Comparison of ENCODE assay signal across 23 cellular contexts in the genomic region with DNA sequence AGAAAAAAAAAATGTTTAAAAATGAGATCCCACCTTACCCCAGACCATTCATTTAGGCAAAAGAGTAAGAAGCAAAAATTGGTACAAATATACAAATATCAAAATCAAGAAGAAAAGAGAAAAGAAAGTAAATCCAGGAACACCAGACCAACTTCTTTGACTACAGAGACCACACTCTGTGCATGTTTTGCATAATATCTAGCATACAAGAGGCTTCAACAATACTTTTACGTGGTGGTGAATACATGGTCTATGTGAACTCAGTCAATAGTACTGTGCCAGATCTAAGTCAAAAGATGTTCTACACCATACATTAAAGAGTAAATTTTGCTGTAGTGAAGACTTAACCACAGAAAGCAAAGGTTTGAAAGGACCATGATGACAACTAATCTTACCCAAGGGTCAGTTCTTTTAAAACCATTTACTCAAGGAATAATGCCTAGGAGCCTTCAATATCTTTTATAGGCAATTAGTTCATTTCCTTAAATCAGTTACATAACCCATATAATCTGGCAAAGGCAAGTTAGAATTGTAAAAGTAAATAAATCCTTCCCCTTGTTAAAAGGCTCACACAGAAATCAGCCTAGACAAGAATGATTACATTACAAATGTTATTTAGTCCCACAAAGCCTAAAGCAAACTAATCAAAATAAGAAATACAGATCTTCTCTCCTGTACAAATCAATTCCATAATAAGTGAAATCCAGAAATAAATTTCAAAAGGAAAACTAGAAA.
DNase-seq lines count a peak whose midpoint lies in the region; ATAC-seq, FAIRE-seq and TF ChIP-seq lines count a peak whose summit lies in the region.
"Had no signal": no experiment of that assay in that cellular context is flagged by ENCODE, and none has a peak within 500 bp of the region (broad histone marks: within the 10 kb centered on the region; RNA-seq: fewer than 3 reads in every experiment).

No MANE protein-coding gene starts in this region.

- no peaks in the 10 kb centered on the region for H3K4me1 Mint-ChIP-seq in activated CD4-positive, alpha-beta T cell treated with anti-CD3 and anti-CD28 coated beads, Interleukin-2, amount 10 ng/mL, durations not matched to agents 7 days and 5 days
- H3K4me1 Mint-ChIP-seq: H9 had no signal

- no peak overlapping the region for H2AFZ ChIP-seq in keratinocyte (ENCODE audit: control insufficient read depth, low read length)

- TF ChIP-seq CTCF in HEK293 (tag by site-specific recombination; IDR thresholded peaks at IDR 0.05), result no peak
- TF ChIP-seq CTCF in VCaP (conservative IDR thresholded peaks at IDR 0.05), result no peak
- TF ChIP-seq CTCF in keratinocyte (optimal IDR thresholded peaks at IDR 0.05 in 1 of 3, IDR thresholded peaks at IDR 0.05 in 1 of 3, conservative IDR thresholded peaks at IDR 0.05 in 1 of 3; ENCODE audit: extremely low read depth in 1 of 3, insufficient read depth in 2 of 3, low read length in 3 of 3), result no peak
- no peak for TF ChIP-seq CTCF in gastrocnemius medialis (IDR thresholded peaks at IDR 0.05 in 4 of 5, conservative IDR thresholded peaks at IDR 0.05 in 1 of 5)

- FAIRE-seq in GM12891 (lab: Jason Lieb, UNC), result peak; percentile 16
- peak; percentile 9 for FAIRE-seq in keratinocyte (lab: Jason Lieb, UNC)
- FAIRE-seq: GM18507, HepG2 had no signal

- no peak overlapping the region for H3K9ac ChIP-seq in keratinocyte (ENCODE audit: control insufficient read depth, extremely low read depth, insufficient read depth, low read length)

- in situ Hi-C loops in gastrocnemius medialis (cut with MboI; ENCODE audit: low sequenced_read_pairs in 4 of 4), result no loop called here

- intact Hi-C loops in gastrocnemius medialis (cut with DNase I; ENCODE audit: low total_unique reads), result no loop called here

- H3K9me3 ChIP-seq in HEK293 (ENCODE audit: control insufficient read depth, insufficient read depth, low read depth, low read length) (no peaks in the 10 kb centered on the region), keratinocyte (ENCODE audit: control insufficient read depth, low read depth, low read length) (no peaks in the 10 kb centered on the region), gastrocnemius medialis (no peaks in the 10 kb centered on the region)

- H3K36me3 ChIP-seq in HEK293 (ENCODE audit: control insufficient read depth in 2 of 2, insufficient read depth in 1 of 2, low read length in 2 of 2) (peaks cover 0 to under 1% of the 10 kb centered on the region in 2 experiments; a peak in 1 of 3 replicates), keratinocyte (ENCODE audit: control insufficient read depth in 2 of 2, extremely low read depth in 1 of 2, insufficient read depth in 2 of 2, low read length in 2 of 2) (no peaks in the 10 kb centered on the region), gastrocnemius medialis (no peaks in the 10 kb centered on the region)

- CTCF ChIA-PET in HEK293 (lab: Yijun Ruan, JAX), result no interaction called here
- CTCF ChIA-PET in activated CD4-positive, alpha-beta T cell treated with anti-CD3 and anti-CD28 coated beads, Interleukin-2, amount 10 ng/mL, durations not matched to agents 7 days and 5 days (lab: Charles Lee), result interaction anchor here (1.0 kb wide), 1 partner anchor 12 kb away, joined by 3 read pairs; no protein-coding TSS in a partner anchor

- H3K27me3 Mint-ChIP-seq in activated CD4-positive, alpha-beta T cell treated with anti-CD3 and anti-CD28 coated beads, Interleukin-2, amount 10 ng/mL, durations not matched to agents 7 days and 5 days, result no peaks in the 10 kb centered on the region

- H3K9me3 Mint-ChIP-seq in activated CD4-positive, alpha-beta T cell treated with anti-CD3 and anti-CD28 coated beads, Interleukin-2, amount 10 ng/mL, durations not matched to agents 7 days and 5 days, result no peaks in the 10 kb centered on the region

- TF ChIP-seq POLR2A in GM12891 (IDR thresholded peaks at IDR 0.05; ENCODE audit: low read depth, low read length), result no peak
- TF ChIP-seq POLR2A in gastrocnemius medialis (IDR thresholded peaks at IDR 0.05), result no peak

- H3K36me3 Mint-ChIP-seq in activated CD4-positive, alpha-beta T cell treated with anti-CD3 and anti-CD28 coated beads, Interleukin-2, amount 10 ng/mL, durations not matched to agents 7 days and 5 days (ENCODE audit: low read depth), result no peaks in the 10 kb centered on the region

- H3K79me2 ChIP-seq in keratinocyte (ENCODE audit: control insufficient read depth, insufficient read depth, low read length), result no peaks in the 10 kb centered on the region

- peaks cover 2% of the 10 kb centered on the region for H3K9me1 ChIP-seq in keratinocyte (ENCODE audit: control insufficient read depth, extremely low read depth, insufficient read depth, low read length)

- H3K4me3 Mint-ChIP-seq in activated CD4-positive, alpha-beta T cell treated with anti-CD3 and anti-CD28 coated beads, Interleukin-2, amount 10 ng/mL, durations not matched to agents 7 days and 5 days, result no peak overlapping the region
- H3K4me3 Mint-ChIP-seq: H9 had no signal

- DNase-seq in GM12891 (ENCODE audit: insufficient read length, low spot score) (no peak), keratinocyte (ENCODE audit: low read depth, low spot score) (no peak), gastrocnemius medialis (no peak), OCI-M2 (lab: John Stamatoyannopoulos, UW; ENCODE audit: unreplicated experiment) (no peak)
- DNase-seq in activated CD4-positive, alpha-beta T cell treated with anti-CD3 and anti-CD28 coated beads, Interleukin-2, amount 10 ng/mL, durations not matched to agents 7 days and 5 days, result no peak
- DNase-seq: ACHN, AML-193, DND-41, H9, KBM-7, NCI-H1105, NCI-H1694 treated with DMSO at 0.1 percent for 48 hours, NCI-H510A, NCI-H82, OCI-M1, RPMI8226, SHP77 treated with DMSO at 0.1 percent for 48 hours, T-helper 1 cell had no signal

- no peak overlapping the region for H3K27ac Mint-ChIP-seq in activated CD4-positive, alpha-beta T cell treated with anti-CD3 and anti-CD28 coated beads, Interleukin-2, amount 10 ng/mL, durations not matched to agents 7 days and 5 days
- H3K27ac Mint-ChIP-seq: H9 had no signal

- dilution Hi-C loops in keratinocyte (cut with MboI; ENCODE audit: extremely low pct_ligation_motif_present, low sequenced_read_pairs), result no loop called here

- POLR2A ChIA-PET in HEK293 (lab: Yijun Ruan, JAX), result no interaction called here
- POLR2A ChIA-PET in activated CD4-positive, alpha-beta T cell treated with anti-CD3 and anti-CD28 coated beads, Interleukin-2, amount 10 ng/mL, durations not matched to agents 7 days and 5 days (lab: Charles Lee), result no interaction called here

- no peak overlapping the region for H3K27ac ChIP-seq in HEK293 (ENCODE audit: extremely low read depth, low read depth, low read length)
- H3K27ac ChIP-seq in VCaP, result peak overlapping the region; percentile 61
- no peak overlapping the region for H3K27ac ChIP-seq in keratinocyte (ENCODE audit: control insufficient read depth, insufficient read depth, low read length)
- no peak overlapping the region for H3K27ac ChIP-seq in gastrocnemius medialis

- H3K4me1 ChIP-seq in HEK293 (ENCODE audit: control insufficient read depth, insufficient read depth, low read length), result peaks cover 5% of the 10 kb centered on the region; the same call in 1 of the 2 replicates
- H3K4me1 ChIP-seq in keratinocyte (ENCODE audit: control insufficient read depth, extremely low read depth, insufficient read depth, low read length), result no peaks in the 10 kb centered on the region
- no peaks in the 10 kb centered on the region for H3K4me1 ChIP-seq in gastrocnemius medialis

- ATAC-seq in gastrocnemius medialis, result no peak
- ATAC-seq: HepG2, SK-N-SH treated with all-trans-retinoic acid at 6 μM for 48 hours had no signal

- H3K27me3 ChIP-seq in keratinocyte (ENCODE audit: control insufficient read depth, extremely low read depth, insufficient read depth, low read length), result no peaks in the 10 kb centered on the region
- H3K27me3 ChIP-seq in gastrocnemius medialis, result no peaks in the 10 kb centered on the region

- no peak overlapping the region for H3K4me3 ChIP-seq in HEK293 (ENCODE audit: low read depth, low read length)
- no peak overlapping the region for H3K4me3 ChIP-seq in keratinocyte (ENCODE audit: control insufficient read depth in 2 of 3, extremely low read depth in 1 of 3, insufficient read depth in 2 of 3, low read depth in 1 of 3, low read length in 3 of 3)
- H3K4me3 ChIP-seq in gastrocnemius medialis, result no peak overlapping the region

- no peaks in the 10 kb centered on the region for H4K20me1 ChIP-seq in keratinocyte (ENCODE audit: control insufficient read depth, extremely low read depth, insufficient read depth, low read length)

- no peak overlapping the region for H3K4me2 ChIP-seq in keratinocyte (ENCODE audit: control insufficient read depth, extremely low read depth, insufficient read depth, low read depth, low read length)

TF ChIP-seq in GM12891, 5 proteins besides CTCF, POLR2A, EP300 and RAD21:
- TF ChIP-seq POU2F2 (IDR thresholded peaks at IDR 0.05; ENCODE audit: low read depth, low read length), result no peak
- TF ChIP-seq TAF1 (IDR thresholded peaks at IDR 0.05; ENCODE audit: low read depth, low read length), result no peak
- no peak for TF ChIP-seq SPI1 (IDR thresholded peaks at IDR 0.05; ENCODE audit: low read depth, low read length)
- no peak for TF ChIP-seq POLR2AphosphoS5 (IDR thresholded peaks at IDR 0.05; ENCODE audit: low read depth, low read length)
- no peak for TF ChIP-seq PAX5 (IDR thresholded peaks at IDR 0.05; ENCODE audit: insufficient read depth, low read length, severe bottlenecking)
TF ChIP-seq in GM12891: peak in this region for 0.

TF ChIP-seq in HEK293, 187 proteins besides CTCF, POLR2A, EP300 and RAD21 (continues in another document):
- TF ChIP-seq PRDM6 (tag by site-specific recombination; IDR thresholded peaks at IDR 0.05), result peak; percentile 50; the same call in 1 of the 2 replicates
- TF ChIP-seq ZNF211 (tag by site-specific recombination; IDR thresholded peaks at IDR 0.05; ENCODE audit: low read depth), result no peak
